Comparison of ENCODE assay signal across 1 cellular context in the genomic region with DNA sequence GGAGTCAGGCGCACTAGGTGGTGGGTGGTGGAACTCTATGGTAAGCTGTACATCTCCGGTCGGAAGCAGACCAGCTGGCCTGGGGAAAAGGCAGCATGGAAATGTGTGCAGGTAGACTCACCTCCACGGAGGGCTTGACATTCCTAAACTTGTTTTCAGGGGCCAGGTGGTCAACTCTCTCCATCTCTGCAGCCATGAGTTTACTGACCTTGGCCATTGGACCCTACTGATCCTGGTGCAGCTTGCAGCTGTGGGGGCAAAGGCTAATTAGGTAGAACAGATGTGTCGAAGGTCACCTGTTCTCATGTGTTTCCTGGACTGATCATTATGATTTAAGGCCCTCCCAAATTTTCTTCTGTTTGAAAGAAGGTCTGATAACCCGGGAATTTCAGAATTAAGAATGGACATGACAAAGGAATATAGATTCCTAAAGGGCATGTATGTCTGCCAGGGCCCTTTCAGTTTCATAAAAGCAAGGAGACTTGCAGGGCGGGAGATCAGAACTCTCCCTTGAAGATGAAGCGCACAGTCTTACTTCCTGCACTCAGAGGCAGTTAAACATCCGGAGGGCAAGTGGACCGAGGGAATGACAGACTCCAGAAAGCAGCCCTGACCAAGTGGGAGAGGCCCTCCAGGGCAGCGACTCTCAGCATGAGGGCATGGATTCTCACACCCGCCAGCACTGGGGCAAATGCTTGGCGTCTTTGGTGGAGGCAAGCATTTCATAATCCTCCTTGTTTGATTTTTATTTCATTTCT.
TF ChIP-seq lines count a peak whose summit lies in the region.

No MANE protein-coding gene starts in this region.

TF ChIP-seq in HEK293T, 16 proteins besides CTCF, POLR2A, EP300 and RAD21 (continued from another document):
- no peak for TF ChIP-seq HDGF (IDR thresholded peaks at IDR 0.05; ENCODE audit: borderline replicate concordance)
- TF ChIP-seq L3MBTL2 (conservative IDR thresholded peaks at IDR 0.05): no peak
- TF ChIP-seq SP1 (IDR thresholded peaks at IDR 0.05): no peak
- TF ChIP-seq FOXA1 (IDR thresholded peaks at IDR 0.05): no peak
- no peak for TF ChIP-seq LEF1 (IDR thresholded peaks at IDR 0.05; ENCODE audit: borderline replicate concordance)
- TF ChIP-seq NFRKB (IDR thresholded peaks at IDR 0.05): no peak
- TF ChIP-seq ARNT (IDR thresholded peaks at IDR 0.05): no peak
- TF ChIP-seq PKNOX1 (IDR thresholded peaks at IDR 0.05): no peak
